15 cellular contexts compared by ENCODE assay signal in the genomic region with DNA sequence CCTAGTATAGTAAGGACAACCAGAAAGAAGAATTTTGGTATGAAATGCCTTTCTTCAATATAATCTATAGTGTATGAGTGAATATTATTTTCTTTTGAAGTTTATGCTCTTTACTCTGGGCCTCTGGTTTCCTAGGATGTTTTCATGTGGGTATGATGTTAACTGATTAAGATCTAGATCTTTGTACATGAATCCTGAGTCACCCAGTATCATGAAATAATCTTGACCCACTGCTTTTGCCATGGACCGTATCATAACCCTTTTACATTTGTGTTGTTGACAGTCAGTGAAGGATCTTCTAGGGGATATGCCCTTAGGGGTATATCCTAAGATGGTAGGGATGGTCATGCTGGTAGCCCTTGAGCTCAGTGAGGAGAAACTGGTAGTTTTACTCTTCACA.
DNase-seq lines count a peak whose midpoint lies in the region; ATAC-seq, FAIRE-seq and TF ChIP-seq lines count a peak whose summit lies in the region.
"Had no signal": no experiment of that assay in that cellular context is flagged by ENCODE, and none has a peak within 500 bp of the region (broad histone marks: within the 10 kb centered on the region; RNA-seq: fewer than 3 reads in every experiment).

No MANE protein-coding gene starts in this region.

- no peaks in the 10 kb centered on the region for H3K36me3 ChIP-seq in parathyroid adenoma (ENCODE audit: control insufficient read depth, insufficient read depth, low read length)

- H3K9ac ChIP-seq in parathyroid adenoma = no peak overlapping the region
- H3K9ac ChIP-seq: BLaER1 had no signal

- no peak for TF ChIP-seq CTCF in parathyroid adenoma (IDR thresholded peaks at IDR 0.05)

- peaks cover 28 to 48% of the 10 kb centered on the region in 2 donors for H3K36me3 Mint-ChIP-seq in activated naive CD4-positive, alpha-beta T cell treated with anti-CD3 and anti-CD28 coated beads, Interleukin-2, amount 50 U/mL, for 72 hours
- peaks cover 49% of the 10 kb centered on the region for H3K36me3 Mint-ChIP-seq in activated naive CD4-positive, alpha-beta T cell treated with anti-CD3 and anti-CD28 coated beads, Interleukin-2, amount 10 ng/mL, durations not matched to agents 7 days and 5 days

- DNase-seq in activated naive CD4-positive, alpha-beta T cell treated with anti-CD3 and anti-CD28 coated beads, Interleukin-2, amount 50 U/mL, for 72 hours (ENCODE audit: low spot score in 2 of 2) = no peak
- no peak for DNase-seq in activated naive CD4-positive, alpha-beta T cell treated with anti-CD3 and anti-CD28 coated beads, Interleukin-2, amount 10 ng/mL, durations not matched to agents 7 days and 5 days
- DNase-seq in GM12891 (ENCODE audit: insufficient read length, low spot score) (no peak), RPMI7951 (ENCODE audit: low read depth) (peak; percentile 57), islet precursor cell (no peak), GM12892 (ENCODE audit: insufficient read length) (no peak)
- DNase-seq: 8988T; AML-193; CD4-positive, CD25-positive, alpha-beta regulatory T cell; DMS53 had no signal

- no peak overlapping the region for H3K4me3 Mint-ChIP-seq in activated naive CD4-positive, alpha-beta T cell treated with anti-CD3 and anti-CD28 coated beads, Interleukin-2, amount 10 ng/mL, durations not matched to agents 7 days and 5 days
- H3K4me3 Mint-ChIP-seq: CD4-positive, CD25-positive, alpha-beta regulatory T cell; IgD-negative memory B cell had no signal

- no peak overlapping the region for H3K4me3 ChIP-seq in parathyroid adenoma (ENCODE audit: low read depth, low read length)
- H3K4me3 ChIP-seq: BLaER1 had no signal

- H3K27ac Mint-ChIP-seq in activated naive CD4-positive, alpha-beta T cell treated with anti-CD3 and anti-CD28 coated beads, Interleukin-2, amount 50 U/mL, for 72 hours = no peak overlapping the region
- no peak overlapping the region for H3K27ac Mint-ChIP-seq in activated naive CD4-positive, alpha-beta T cell treated with anti-CD3 and anti-CD28 coated beads, Interleukin-2, amount 10 ng/mL, durations not matched to agents 7 days and 5 days

- H2AFZ ChIP-seq in parathyroid adenoma = no peak overlapping the region

- H3K79me2 ChIP-seq in parathyroid adenoma = no peaks in the 10 kb centered on the region

- H3K9me3 Mint-ChIP-seq in activated naive CD4-positive, alpha-beta T cell treated with anti-CD3 and anti-CD28 coated beads, Interleukin-2, amount 50 U/mL, for 72 hours = no peaks in the 10 kb centered on the region
- no peaks in the 10 kb centered on the region for H3K9me3 Mint-ChIP-seq in activated naive CD4-positive, alpha-beta T cell treated with anti-CD3 and anti-CD28 coated beads, Interleukin-2, amount 10 ng/mL, durations not matched to agents 7 days and 5 days
- H3K9me3 Mint-ChIP-seq: CD4-positive, CD25-positive, alpha-beta regulatory T cell; IgD-negative memory B cell had no signal

- H3K9me3 ChIP-seq in parathyroid adenoma (ENCODE audit: control insufficient read depth, low read length) = no peaks in the 10 kb centered on the region
- H3K9me3 ChIP-seq: BLaER1 had no signal

- no peaks in the 10 kb centered on the region for H3K27me3 Mint-ChIP-seq in activated naive CD4-positive, alpha-beta T cell treated with anti-CD3 and anti-CD28 coated beads, Interleukin-2, amount 10 ng/mL, durations not matched to agents 7 days and 5 days
- H3K27me3 Mint-ChIP-seq: CD4-positive, CD25-positive, alpha-beta regulatory T cell; IgD-negative memory B cell had no signal

- peak overlapping the region; percentile 89 for H3K27ac ChIP-seq in parathyroid adenoma
- H3K27ac ChIP-seq: BLaER1 had no signal

- H3K4me1 ChIP-seq in parathyroid adenoma = peaks cover 42% of the 10 kb centered on the region
- H3K4me1 ChIP-seq: BLaER1 had no signal

- FAIRE-seq in GM12891 (lab: Jason Lieb, UNC) = peak; percentile 33
- FAIRE-seq in GM12892 (lab: Jason Lieb, UNC) = no peak
- FAIRE-seq: H54 had no signal

- ATAC-seq in activated naive CD4-positive, alpha-beta T cell treated with anti-CD3 and anti-CD28 coated beads, Interleukin-2, amount 50 U/mL, for 72 hours = peak; percentile 26 to 73
- no peak for ATAC-seq in HG03095 (IDR thresholded peaks at IDR 0.05; ENCODE audit: unreplicated experiment)

- no peak overlapping the region for H3K4me2 ChIP-seq in parathyroid adenoma (ENCODE audit: low read length)
- H3K4me2 ChIP-seq: BLaER1 had no signal

- peaks cover 7% of the 10 kb centered on the region for H3K4me1 Mint-ChIP-seq in activated naive CD4-positive, alpha-beta T cell treated with anti-CD3 and anti-CD28 coated beads, Interleukin-2, amount 10 ng/mL, durations not matched to agents 7 days and 5 days

- no peaks in the 10 kb centered on the region for H3K27me3 ChIP-seq in parathyroid adenoma (ENCODE audit: control insufficient read depth, insufficient read depth, low read length)
- H3K27me3 ChIP-seq: BLaER1 had no signal

- TF ChIP-seq POLR2A in GM12891 (IDR thresholded peaks at IDR 0.05; ENCODE audit: low read depth, low read length) (no peak), GM12892 (IDR thresholded peaks at IDR 0.05; ENCODE audit: low read depth, low read length) (no peak)

- CTCF ChIA-PET in activated naive CD4-positive, alpha-beta T cell treated with anti-CD3 and anti-CD28 coated beads, Interleukin-2, amount 10 ng/mL, durations not matched to agents 7 days and 5 days (lab: Charles Lee) = interaction anchor here (1.1 kb wide), 1 partner anchor 101 kb away, joined by 3 read pairs; no protein-coding TSS in a partner anchor

TF ChIP-seq in GM12891, 5 proteins besides CTCF, POLR2A, EP300 and RAD21:
- TF ChIP-seq POLR2AphosphoS5 (IDR thresholded peaks at IDR 0.05; ENCODE audit: low read depth, low read length) (no peak), PAX5 (IDR thresholded peaks at IDR 0.05; ENCODE audit: insufficient read depth, low read length, severe bottlenecking) (no peak), TAF1 (IDR thresholded peaks at IDR 0.05; ENCODE audit: low read depth, low read length) (no peak), POU2F2 (IDR thresholded peaks at IDR 0.05; ENCODE audit: low read depth, low read length) (no peak), SPI1 (IDR thresholded peaks at IDR 0.05; ENCODE audit: low read depth, low read length) (no peak)
TF ChIP-seq in GM12891: peak in this region for 0.
